ENCODE assay signal across 8 cellular contexts in the genomic region with DNA sequence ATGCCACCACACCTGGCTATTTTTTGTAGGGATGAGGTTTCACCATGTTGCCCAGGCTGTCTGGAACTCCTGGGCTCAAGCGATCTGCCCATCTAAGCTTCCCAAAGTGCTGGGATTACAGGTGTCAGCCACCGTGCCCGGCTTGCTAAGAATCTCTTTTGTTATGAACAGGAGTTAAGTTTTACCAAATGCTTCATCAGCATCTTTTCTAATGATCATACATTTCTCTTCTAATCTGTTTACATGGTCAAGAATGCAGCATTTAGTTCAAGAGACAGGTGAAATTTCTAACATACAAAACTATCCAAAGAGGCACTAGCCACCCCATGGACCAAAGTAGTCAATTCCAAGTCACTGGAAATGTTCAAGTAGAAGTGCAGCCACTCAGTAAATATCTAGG. TPM values are rescaled to one million over a fixed set of nuclear protein-coding genes. Genes with fewer than 3 reads are reported as not detected.
"Had no signal": no experiment of that assay in that cellular context is flagged by ENCODE, and none has a peak within 500 bp of the region (broad histone marks: within the 10 kb centered on the region; RNA-seq: fewer than 3 reads in every experiment).

No MANE protein-coding gene starts in this region.

- H3K27ac ChIP-seq: HL-60 had no signal

- H3K4me2 ChIP-seq: GM23338 had no signal

- DNase-seq: H9, HCEC 1CT, KG1 had no signal

- H2AFZ ChIP-seq: GM23338 had no signal

- ATAC-seq: GM23338 had no signal

- H3K4me3 ChIP-seq: GM23338 had no signal

- FAIRE-seq: H1, H54 had no signal

RNA-seq across cellular contexts. Expression of a gene that starts 52.5 kb away (rescaled TPM):
- polyA plus RNA-seq: IgD-negative memory B cell had no signal
